Comparison of ENCODE assay signal across 9 cellular contexts in the genomic region with DNA sequence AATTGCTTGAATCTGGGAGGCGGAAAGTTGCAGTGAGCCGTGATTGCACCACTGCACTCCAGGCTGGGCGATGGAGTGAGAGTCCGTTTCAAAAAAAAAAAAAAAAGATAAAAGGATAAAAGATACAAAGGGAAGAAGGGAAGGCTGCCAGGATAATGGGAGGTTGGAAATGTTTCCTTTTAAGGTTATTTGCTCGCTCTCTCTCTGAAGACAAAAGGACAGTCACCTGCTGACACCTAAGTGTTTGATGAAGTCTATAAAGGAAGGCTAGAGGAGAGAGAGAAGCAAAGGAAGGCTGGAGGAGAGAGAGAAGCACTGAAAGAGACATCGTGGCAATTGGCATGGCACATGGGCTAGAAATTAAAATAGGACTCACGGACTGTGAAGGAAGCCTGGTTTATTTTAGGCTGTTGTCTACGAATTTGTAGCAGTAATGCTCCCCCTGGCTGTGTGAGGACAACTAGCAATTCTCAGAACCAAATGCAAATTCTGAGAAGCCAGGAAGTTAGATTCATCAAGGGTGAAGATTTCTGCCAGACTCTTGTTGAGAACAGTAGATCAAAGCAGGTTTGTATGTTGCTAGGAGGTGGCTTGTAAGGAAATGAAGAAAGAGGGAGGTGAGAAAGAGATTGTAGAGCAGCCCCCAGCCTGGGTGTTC.
DNase-seq lines count a peak whose midpoint lies in the region; ATAC-seq and TF ChIP-seq lines count a peak whose summit lies in the region.
"Had no signal": no experiment of that assay in that cellular context is flagged by ENCODE, and none has a peak within 500 bp of the region (broad histone marks: within the 10 kb centered on the region; RNA-seq: fewer than 3 reads in every experiment).

No MANE protein-coding gene starts in this region.

- no peaks in the 10 kb centered on the region for H3K9me3 ChIP-seq in Loucy (ENCODE audit: insufficient read depth, low read depth, low read length)
- H3K9me3 ChIP-seq in adipocyte (ENCODE audit: control insufficient read depth, low read length): no peaks in the 10 kb centered on the region
- H3K9me3 ChIP-seq in muscle layer of duodenum (ENCODE audit: control insufficient read depth in 1 of 2, low read length in 2 of 2): no peaks in the 10 kb centered on the region

- DNase-seq in GM12865 (ENCODE audit: low read depth) (peak; percentile 38), adipocyte (ENCODE audit: low read depth) (peak; percentile 1)
- DNase-seq: naive B cell had no signal

- TF ChIP-seq CTCF in GM12865 (IDR thresholded peaks at IDR 0.05; ENCODE audit: insufficient read depth, low read depth, low read length, missing control alignments) (peak; percentile 28), Loucy (conservative IDR thresholded peaks at IDR 0.05; ENCODE audit: low read length) (peak; percentile 28)

- no peaks in the 10 kb centered on the region for H4K20me1 ChIP-seq in Loucy (ENCODE audit: insufficient read depth, low read length, poor library complexity, severe bottlenecking)

- H3K4me3 ChIP-seq in GM12865 (ENCODE audit: low read depth, low read length) (no peak overlapping the region), Loucy (ENCODE audit: low read length, poor library complexity, severe bottlenecking) (no peak overlapping the region), adipocyte (ENCODE audit: low read length) (no peak overlapping the region), muscle layer of duodenum (ENCODE audit: low read depth in 1 of 2, low read length in 2 of 2) (peak overlapping the region in 1 of 2 donors; percentile 26)

- H3K9me2 ChIP-seq in Loucy (replicated peaks; ENCODE audit: low read depth, low read length): no peaks in the 10 kb centered on the region

- H3K79me2 ChIP-seq in Loucy (ENCODE audit: insufficient read depth, low read length): no peaks in the 10 kb centered on the region

- peak overlapping the region; percentile 41 for H3K27ac ChIP-seq in muscle layer of duodenum (ENCODE audit: low read length)

- no peak overlapping the region for H3K4me2 ChIP-seq in Loucy (ENCODE audit: low read depth, low read length, poor library complexity, severe bottlenecking)

- ATAC-seq in HG03354 (IDR thresholded peaks at IDR 0.05; ENCODE audit: poor library complexity, severe bottlenecking, unreplicated experiment): no peak
- ATAC-seq in HG03521 (IDR thresholded peaks at IDR 0.05; ENCODE audit: unreplicated experiment): no peak
- no peak for ATAC-seq in GM18858 (IDR thresholded peaks at IDR 0.05; ENCODE audit: unreplicated experiment)
- ATAC-seq in HG03439 (IDR thresholded peaks at IDR 0.05; ENCODE audit: unreplicated experiment): no peak

- H3K4me1 ChIP-seq in Loucy (ENCODE audit: insufficient read depth, low read length, poor library complexity, severe bottlenecking) (no peaks in the 10 kb centered on the region), adipocyte (ENCODE audit: control insufficient read depth, insufficient read depth, low read length) (no peaks in the 10 kb centered on the region), muscle layer of duodenum (ENCODE audit: control insufficient read depth in 1 of 2, insufficient read depth in 2 of 2, low read length in 2 of 2) (no peaks in the 10 kb centered on the region)

- H3K9ac ChIP-seq in Loucy (ENCODE audit: low read depth, low read length, poor library complexity, severe bottlenecking): no peak overlapping the region
- no peak overlapping the region for H3K9ac ChIP-seq in adipocyte (ENCODE audit: low read length)

- H3K27me3 ChIP-seq in Loucy (ENCODE audit: insufficient read depth, low read length, poor library complexity, severe bottlenecking): no peaks in the 10 kb centered on the region
- H3K27me3 ChIP-seq in adipocyte (replicated peaks; ENCODE audit: control insufficient read depth, insufficient read depth, low read length): no peaks in the 10 kb centered on the region
- no peaks in the 10 kb centered on the region for H3K27me3 ChIP-seq in muscle layer of duodenum (ENCODE audit: low read depth, low read length)

- no peaks in the 10 kb centered on the region for H3F3A ChIP-seq in Loucy (ENCODE audit: low read depth)

- no peaks in the 10 kb centered on the region for H3K36me3 ChIP-seq in Loucy (ENCODE audit: insufficient read depth, low read length)
- H3K36me3 ChIP-seq in adipocyte (ENCODE audit: control insufficient read depth, insufficient read depth, low read length, severe bottlenecking): no peaks in the 10 kb centered on the region
- no peaks in the 10 kb centered on the region for H3K36me3 ChIP-seq in muscle layer of duodenum (ENCODE audit: control insufficient read depth in 1 of 2, insufficient read depth in 2 of 2, low read length in 2 of 2)

- no peak overlapping the region for H2AFZ ChIP-seq in Loucy (ENCODE audit: low read length)
